38 cellular contexts compared by ENCODE assay signal in the genomic region with DNA sequence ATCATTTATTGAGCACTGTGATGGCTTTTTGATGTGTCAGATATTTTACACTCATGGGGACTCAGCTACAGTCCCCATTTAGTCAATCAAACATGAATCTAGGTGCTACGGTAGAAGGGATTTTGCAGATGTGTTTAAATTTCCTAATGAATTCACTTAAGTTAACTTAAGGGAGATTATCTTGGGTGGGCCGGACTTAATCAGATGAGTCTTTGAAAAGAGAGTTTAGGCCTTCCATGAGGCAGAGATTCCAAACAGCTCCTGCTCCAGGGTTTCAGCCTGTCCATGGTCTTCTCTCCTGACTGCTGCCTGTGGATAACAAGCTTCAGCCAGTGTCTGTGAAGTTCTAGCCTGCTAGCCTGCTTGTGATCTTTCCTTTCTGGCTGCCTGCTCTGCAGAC.
"Had no signal": no experiment of that assay in that cellular context is flagged by ENCODE, and none has a peak within 500 bp of the region (broad histone marks: within the 10 kb centered on the region; RNA-seq: fewer than 3 reads in every experiment).

No MANE protein-coding gene starts in this region.

- H3K27ac Mint-ChIP-seq: activated naive CD4-positive, alpha-beta T cell treated with anti-CD3 and anti-CD28 coated beads for 36 hours; activated naive CD4-positive, alpha-beta T cell treated with anti-CD3 and anti-CD28 coated beads, Interleukin-2, amount 10 ng/mL, durations not matched to agents 7 days and 5 days; activated naive CD4-positive, alpha-beta T cell treated with anti-CD3 and anti-CD28 coated beads, Interleukin-2, amount 50 U/mL, for 24 hours; activated naive CD4-positive, alpha-beta T cell treated with anti-CD3 and anti-CD28 coated beads, Interleukin-2, amount 50 U/mL, for 72 hours; activated naive CD8-positive, alpha-beta T cell; activated naive CD8-positive, alpha-beta T cell treated with anti-CD3 and anti-CD28 coated beads for 36 hours; activated naive CD8-positive, alpha-beta T cell treated with anti-CD3 and anti-CD28 coated beads, Interleukin-2, amount 10 ng/mL, durations not matched to agents 7 days and 5 days; activated naive CD8-positive, alpha-beta T cell treated with anti-CD3 and anti-CD28 coated beads, Interleukin-2, amount 50 U/mL, for 24 hours; activated T-cell treated with anti-CD3 and anti-CD28 coated beads, Interleukin-2, amount 50 U/mL, for 24 hours; activated T-cell treated with anti-CD3 and anti-CD28 coated beads, Interleukin-2, amount 50 U/mL, for 72 hours; activated T-helper 1 cell treated with anti-CD3 and anti-CD28 coated beads, Interleukin-12 subunit alpha, Interleukin-12 subunit beta, Interleukin-2, Interleukin-4 antibody, amounts not matched to agents 30 ng/mL and 10 ng/mL and 1 ng/mL, durations not matched to agents 14 hours and 24 hours and 36 hours; activated T-helper 17 cell treated with anti-CD3 and anti-CD28 coated beads, Interleukin-2, amount 50 U/mL, for 72 hours had no signal

- H3K4me3 Mint-ChIP-seq: activated naive CD4-positive, alpha-beta T cell treated with anti-CD3 and anti-CD28 coated beads for 36 hours; activated naive CD4-positive, alpha-beta T cell treated with anti-CD3 and anti-CD28 coated beads, Interleukin-2, amount 10 ng/mL, durations not matched to agents 7 days and 5 days; activated naive CD4-positive, alpha-beta T cell treated with anti-CD3 and anti-CD28 coated beads, Interleukin-2, amount 50 U/mL, for 24 hours; activated naive CD8-positive, alpha-beta T cell; activated naive CD8-positive, alpha-beta T cell treated with anti-CD3 and anti-CD28 coated beads for 36 hours; activated naive CD8-positive, alpha-beta T cell treated with anti-CD3 and anti-CD28 coated beads, Interleukin-2, amount 10 ng/mL, durations not matched to agents 7 days and 5 days; activated naive CD8-positive, alpha-beta T cell treated with anti-CD3 and anti-CD28 coated beads, Interleukin-2, amount 50 U/mL, for 24 hours; activated T-cell treated with anti-CD3 and anti-CD28 coated beads, Interleukin-2, amount 50 U/mL, for 24 hours; activated T-cell treated with anti-CD3 and anti-CD28 coated beads, Interleukin-2, amount 50 U/mL, for 4 hours; activated T-cell treated with anti-CD3 and anti-CD28 coated beads, Interleukin-2, amount 50 U/mL, for 72 hours; activated T-helper 1 cell treated with anti-CD3 and anti-CD28 coated beads, Interleukin-12 subunit alpha, Interleukin-12 subunit beta, Interleukin-2, Interleukin-4 antibody, amounts not matched to agents 30 ng/mL and 10 ng/mL and 1 ng/mL, durations not matched to agents 14 hours and 24 hours and 36 hours; activated T-helper 17 cell treated with anti-CD3 and anti-CD28 coated beads, Interleukin-2, amount 50 U/mL, for 72 hours; brain; central memory CD8-positive, alpha-beta T cell had no signal

- H3K27me3 Mint-ChIP-seq: activated naive CD4-positive, alpha-beta T cell treated with anti-CD3 and anti-CD28 coated beads, Interleukin-2, amount 10 ng/mL, durations not matched to agents 7 days and 5 days; activated naive CD4-positive, alpha-beta T cell treated with anti-CD3 and anti-CD28 coated beads, Interleukin-2, amount 50 U/mL, for 24 hours; activated naive CD8-positive, alpha-beta T cell; activated naive CD8-positive, alpha-beta T cell treated with anti-CD3 and anti-CD28 coated beads for 36 hours; activated naive CD8-positive, alpha-beta T cell treated with anti-CD3 and anti-CD28 coated beads, Interleukin-2, amount 10 ng/mL, durations not matched to agents 7 days and 5 days; activated naive CD8-positive, alpha-beta T cell treated with anti-CD3 and anti-CD28 coated beads, Interleukin-2, amount 50 U/mL, for 24 hours had no signal

- H3K4me1 Mint-ChIP-seq: activated naive CD4-positive, alpha-beta T cell treated with anti-CD3 and anti-CD28 coated beads, Interleukin-2, amount 10 ng/mL, durations not matched to agents 7 days and 5 days; activated naive CD4-positive, alpha-beta T cell treated with anti-CD3 and anti-CD28 coated beads, Interleukin-2, amount 50 U/mL, for 24 hours; activated naive CD8-positive, alpha-beta T cell treated with anti-CD3 and anti-CD28 coated beads for 36 hours; activated naive CD8-positive, alpha-beta T cell treated with anti-CD3 and anti-CD28 coated beads, Interleukin-2, amount 10 ng/mL, durations not matched to agents 7 days and 5 days; activated T-helper 17 cell treated with anti-CD3 and anti-CD28 coated beads, Interleukin-2, amount 50 U/mL, for 72 hours; brain; central memory CD8-positive, alpha-beta T cell had no signal

- H3K4me3 ChIP-seq: adrenal gland, ascending aorta, body of pancreas, breast epithelium, cardiac muscle cell had no signal

- H3K27ac ChIP-seq: adrenal gland, ascending aorta, body of pancreas, brain microvascular endothelial cell, breast epithelium, cardiac muscle cell had no signal

- H3K9me3 ChIP-seq: adrenal gland, ascending aorta, body of pancreas, breast epithelium had no signal

- FAIRE-seq: bronchial epithelial cell had no signal

- H3K9me3 Mint-ChIP-seq: activated naive CD4-positive, alpha-beta T cell treated with anti-CD3 and anti-CD28 coated beads for 36 hours; activated naive CD4-positive, alpha-beta T cell treated with anti-CD3 and anti-CD28 coated beads, Interleukin-2, amount 10 ng/mL, durations not matched to agents 7 days and 5 days; activated naive CD4-positive, alpha-beta T cell treated with anti-CD3 and anti-CD28 coated beads, Interleukin-2, amount 50 U/mL, for 24 hours; activated naive CD4-positive, alpha-beta T cell treated with anti-CD3 and anti-CD28 coated beads, Interleukin-2, amount 50 U/mL, for 72 hours; activated naive CD8-positive, alpha-beta T cell treated with anti-CD3 and anti-CD28 coated beads for 36 hours; activated naive CD8-positive, alpha-beta T cell treated with anti-CD3 and anti-CD28 coated beads, Interleukin-2, amount 10 ng/mL, durations not matched to agents 7 days and 5 days; activated naive CD8-positive, alpha-beta T cell treated with anti-CD3 and anti-CD28 coated beads, Interleukin-2, amount 50 U/mL, for 24 hours; activated T-cell treated with anti-CD3 and anti-CD28 coated beads, Interleukin-2, amount 50 U/mL, for 24 hours; activated T-cell treated with anti-CD3 and anti-CD28 coated beads, Interleukin-2, amount 50 U/mL, for 4 hours; activated T-cell treated with anti-CD3 and anti-CD28 coated beads, Interleukin-2, amount 50 U/mL, for 72 hours; activated T-helper 1 cell treated with anti-CD3 and anti-CD28 coated beads, Interleukin-12 subunit alpha, Interleukin-12 subunit beta, Interleukin-2, Interleukin-4 antibody, amounts not matched to agents 30 ng/mL and 10 ng/mL and 1 ng/mL, durations not matched to agents 14 hours and 24 hours and 36 hours; activated T-helper 17 cell treated with anti-CD3 and anti-CD28 coated beads, Interleukin-2, amount 50 U/mL, for 72 hours; central memory CD8-positive, alpha-beta T cell had no signal

- H3K36me3 Mint-ChIP-seq: activated naive CD4-positive, alpha-beta T cell treated with anti-CD3 and anti-CD28 coated beads, Interleukin-2, amount 10 ng/mL, durations not matched to agents 7 days and 5 days; activated naive CD4-positive, alpha-beta T cell treated with anti-CD3 and anti-CD28 coated beads, Interleukin-2, amount 50 U/mL, for 24 hours; activated naive CD4-positive, alpha-beta T cell treated with anti-CD3 and anti-CD28 coated beads, Interleukin-2, amount 50 U/mL, for 72 hours; activated naive CD8-positive, alpha-beta T cell; activated naive CD8-positive, alpha-beta T cell treated with anti-CD3 and anti-CD28 coated beads for 36 hours; activated naive CD8-positive, alpha-beta T cell treated with anti-CD3 and anti-CD28 coated beads, Interleukin-2, amount 10 ng/mL, durations not matched to agents 7 days and 5 days; brain had no signal

- H3K36me3 ChIP-seq: adrenal gland, ascending aorta, brain microvascular endothelial cell, breast epithelium, cardiac muscle cell had no signal

- ATAC-seq: activated naive CD4-positive, alpha-beta T cell treated with anti-CD3 and anti-CD28 coated beads, Interleukin-2, amount 50 U/mL, for 72 hours; activated naive CD8-positive, alpha-beta T cell treated with anti-CD3 and anti-CD28 coated beads, Interleukin-2, amount 50 U/mL, for 24 hours; activated T-cell treated with anti-CD3 and anti-CD28 coated beads, Interleukin-2, amount 50 U/mL, for 4 hours; activated T-cell treated with anti-CD3 and anti-CD28 coated beads, Interleukin-2, amount 50 U/mL, for 72 hours; activated T-helper 17 cell treated with anti-CD3 and anti-CD28 coated beads, Interleukin-2, amount 50 U/mL, for 72 hours; body of pancreas had no signal

- H3K4me1 ChIP-seq: adrenal gland, ascending aorta, body of pancreas, breast epithelium had no signal

- DNase-seq: activated effector memory CD4-positive, alpha-beta T cell treated with anti-CD3 and anti-CD28 coated beads, Interleukin-2, amount 50 U/mL, for 16 hours; activated effector memory CD4-positive, alpha-beta T cell treated with Interleukin-2 at 50 U/mL for 16 hours; activated gamma-delta T cell; activated gamma-delta T cell treated with Interleukin-2 at 50 U/mL for 16 hours; activated naive CD4-positive, alpha-beta T cell; activated naive CD4-positive, alpha-beta T cell treated with anti-CD3 and anti-CD28 coated beads for 36 hours; activated naive CD4-positive, alpha-beta T cell treated with anti-CD3 and anti-CD28 coated beads, Interleukin-2, amount 10 ng/mL, durations not matched to agents 7 days and 5 days; activated naive CD4-positive, alpha-beta T cell treated with anti-CD3 and anti-CD28 coated beads, Interleukin-2, amount 50 U/mL, for 16 hours; activated naive CD4-positive, alpha-beta T cell treated with Interleukin-2 at 50 U/mL for 16 hours; activated naive CD8-positive, alpha-beta T cell treated with anti-CD3 and anti-CD28 coated beads for 36 hours; activated naive CD8-positive, alpha-beta T cell treated with anti-CD3 and anti-CD28 coated beads, Interleukin-2, amount 10 ng/mL, durations not matched to agents 7 days and 5 days; activated naive CD8-positive, alpha-beta T cell treated with anti-CD3 and anti-CD28 coated beads, Interleukin-2, amount 50 U/mL, for 24 hours; activated T-cell treated with anti-CD3 and anti-CD28 coated beads, Interleukin-2, amount 50 U/mL, for 1 hour; activated T-cell treated with anti-CD3 and anti-CD28 coated beads, Interleukin-2, amount 50 U/mL, for 24 hours; activated T-cell treated with anti-CD3 and anti-CD28 coated beads, Interleukin-2, amount 50 U/mL, for 4 hours; activated T-cell treated with anti-CD3 and anti-CD28 coated beads, Interleukin-2, amount 50 U/mL, for 48 hours; activated T-cell treated with anti-CD3 and anti-CD28 coated beads, Interleukin-2, amount 50 U/mL, for 72 hours; adrenal gland; amniotic stem cell; amygdala; anterior cingulate cortex; aorta; body of pancreas; brain microvascular endothelial cell; caudate nucleus; central memory CD4-positive, alpha-beta T cell; cerebellar nuclear complex had no signal

- H3K27me3 ChIP-seq: ascending aorta, body of pancreas, brain microvascular endothelial cell, cardiac muscle cell had no signal
